27 cellular contexts compared by ENCODE assay signal in the genomic region with DNA sequence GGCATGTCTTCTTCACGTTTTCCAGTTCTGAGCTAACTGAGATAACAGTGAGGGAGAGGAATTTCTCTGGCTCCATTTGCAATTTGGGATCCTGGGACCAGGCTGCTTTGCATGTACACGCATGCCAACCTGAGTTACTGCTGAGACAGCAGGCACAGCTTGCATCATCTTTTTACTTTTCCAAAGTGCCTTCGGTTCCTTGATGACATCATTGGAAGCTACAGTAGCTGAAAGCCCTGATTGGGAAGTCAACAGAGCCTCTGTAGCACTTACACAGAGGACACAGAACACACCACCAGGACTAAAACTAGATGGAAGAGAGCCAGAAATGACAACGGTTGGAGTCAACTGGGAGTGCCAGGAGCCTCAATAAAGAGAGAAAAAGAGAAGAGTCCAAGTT.
"Had no signal": no experiment of that assay in that cellular context is flagged by ENCODE, and none has a peak within 500 bp of the region (broad histone marks: within the 10 kb centered on the region; RNA-seq: fewer than 3 reads in every experiment).

No MANE protein-coding gene starts in this region.

- H3K9me3 Mint-ChIP-seq: activated naive CD4-positive, alpha-beta T cell treated with anti-CD3 and anti-CD28 coated beads for 36 hours; activated naive CD8-positive, alpha-beta T cell treated with anti-CD3 and anti-CD28 coated beads for 36 hours; activated T-helper 1 cell treated with anti-CD3 and anti-CD28 coated beads, Interleukin-12 subunit alpha, Interleukin-12 subunit beta, Interleukin-2, Interleukin-4 antibody, amounts not matched to agents 30 ng/mL and 10 ng/mL and 1 ng/mL, durations not matched to agents 14 hours and 24 hours and 36 hours; nephron progenitor cell; stimulated activated memory B cell treated with anti-CD40 and anti-IgM and Interleukin-4, amounts not matched to agents 10 μg/mL and 1 μg/mL and 100 μg/mL, for 72 hours had no signal

- H3K9me3 ChIP-seq: adrenal gland, body of pancreas, ovary, stomach, suprapubic skin, tibial nerve had no signal

- DNase-seq: activated CD4-positive, alpha-beta T cell treated with anti-CD3 and anti-CD28 coated beads for 48 hours; activated CD4-positive, alpha-beta T cell treated with anti-CD3 and anti-CD28 coated beads, Interleukin-2, amount 50 U/mL, for 48 hours; activated CD8-positive, alpha-beta memory T cell treated with anti-CD3 and anti-CD28 coated beads for 24 hours; activated effector memory CD4-positive, alpha-beta T cell treated with anti-CD3 and anti-CD28 coated beads, Interleukin-2, amount 50 U/mL, for 16 hours; activated naive CD4-positive, alpha-beta T cell treated with anti-CD3 and anti-CD28 coated beads for 36 hours; activated naive CD8-positive, alpha-beta T cell treated with anti-CD3 and anti-CD28 coated beads for 36 hours; adrenal gland; aorta; body of pancreas; cortex of kidney; foreskin melanocyte; left lung; nephron progenitor cell; ovary; stimulated activated CD4-positive, alpha-beta T cell treated with anti-CD3 and anti-CD28 coated beads, Interleukin-1b, Interleukin-23, amount 100 ng/mL, for 48 hours; stimulated activated CD4-positive, alpha-beta T cell treated with anti-CD3 and anti-CD28 coated beads, Interleukin-4, amount 100 ng/mL, for 4 hours; stimulated activated CD8-positive, alpha-beta memory T cell treated with anti-CD3 and anti-CD28 coated beads, Interleukin-4, amount 100 ng/mL, for 48 hours; stomach had no signal

- H3K4me1 ChIP-seq: adrenal gland, left lung, stomach, suprapubic skin had no signal

- H3K4me3 Mint-ChIP-seq: activated naive CD4-positive, alpha-beta T cell treated with anti-CD3 and anti-CD28 coated beads for 36 hours; activated naive CD8-positive, alpha-beta T cell treated with anti-CD3 and anti-CD28 coated beads for 36 hours; activated T-helper 1 cell treated with anti-CD3 and anti-CD28 coated beads, Interleukin-12 subunit alpha, Interleukin-12 subunit beta, Interleukin-2, Interleukin-4 antibody, amounts not matched to agents 30 ng/mL and 10 ng/mL and 1 ng/mL, durations not matched to agents 14 hours and 24 hours and 36 hours; nephron progenitor cell; stimulated activated memory B cell treated with anti-CD40 and anti-IgM and Interleukin-4, amounts not matched to agents 10 μg/mL and 1 μg/mL and 100 μg/mL, for 72 hours had no signal

- H3K27ac Mint-ChIP-seq: activated naive CD4-positive, alpha-beta T cell treated with anti-CD3 and anti-CD28 coated beads for 36 hours; activated naive CD8-positive, alpha-beta T cell treated with anti-CD3 and anti-CD28 coated beads for 36 hours; activated T-helper 1 cell treated with anti-CD3 and anti-CD28 coated beads, Interleukin-12 subunit alpha, Interleukin-12 subunit beta, Interleukin-2, Interleukin-4 antibody, amounts not matched to agents 30 ng/mL and 10 ng/mL and 1 ng/mL, durations not matched to agents 14 hours and 24 hours and 36 hours; nephron progenitor cell; progenitor cell of endocrine pancreas; stimulated activated memory B cell treated with anti-CD40 and anti-IgM and Interleukin-4, amounts not matched to agents 10 μg/mL and 1 μg/mL and 100 μg/mL, for 72 hours had no signal

- H3K27me3 ChIP-seq: adrenal gland, body of pancreas, left lung, ovary, stomach, suprapubic skin, tibial nerve had no signal

- H3K4me2 ChIP-seq: smooth muscle cell had no signal

- H3K36me3 Mint-ChIP-seq: activated naive CD8-positive, alpha-beta T cell treated with anti-CD3 and anti-CD28 coated beads for 36 hours; stimulated activated memory B cell treated with anti-CD40 and anti-IgM and Interleukin-4, amounts not matched to agents 10 μg/mL and 1 μg/mL and 100 μg/mL, for 72 hours had no signal

- H3K4me3 ChIP-seq: adrenal gland, body of pancreas, left lung, lung, ovary, smooth muscle cell, stomach, suprapubic skin, tibial nerve had no signal

- H3K27ac ChIP-seq: adrenal gland, body of pancreas, left lung, ovary, stomach, suprapubic skin, tibial nerve, VCaP had no signal

- H3K27me3 Mint-ChIP-seq: activated naive CD8-positive, alpha-beta T cell treated with anti-CD3 and anti-CD28 coated beads for 36 hours; stimulated activated memory B cell treated with anti-CD40 and anti-IgM and Interleukin-4, amounts not matched to agents 10 μg/mL and 1 μg/mL and 100 μg/mL, for 72 hours had no signal

- ATAC-seq: body of pancreas, esophagus mucosa, left lung had no signal

- H3K4me1 Mint-ChIP-seq: activated naive CD8-positive, alpha-beta T cell treated with anti-CD3 and anti-CD28 coated beads for 36 hours; nephron progenitor cell; stimulated activated memory B cell treated with anti-CD40 and anti-IgM and Interleukin-4, amounts not matched to agents 10 μg/mL and 1 μg/mL and 100 μg/mL, for 72 hours had no signal

- H3K36me3 ChIP-seq: adrenal gland, left lung, ovary, stomach, suprapubic skin, tibial nerve had no signal
